Comparison of ENCODE assay signal across 8 cellular contexts in the genomic region with DNA sequence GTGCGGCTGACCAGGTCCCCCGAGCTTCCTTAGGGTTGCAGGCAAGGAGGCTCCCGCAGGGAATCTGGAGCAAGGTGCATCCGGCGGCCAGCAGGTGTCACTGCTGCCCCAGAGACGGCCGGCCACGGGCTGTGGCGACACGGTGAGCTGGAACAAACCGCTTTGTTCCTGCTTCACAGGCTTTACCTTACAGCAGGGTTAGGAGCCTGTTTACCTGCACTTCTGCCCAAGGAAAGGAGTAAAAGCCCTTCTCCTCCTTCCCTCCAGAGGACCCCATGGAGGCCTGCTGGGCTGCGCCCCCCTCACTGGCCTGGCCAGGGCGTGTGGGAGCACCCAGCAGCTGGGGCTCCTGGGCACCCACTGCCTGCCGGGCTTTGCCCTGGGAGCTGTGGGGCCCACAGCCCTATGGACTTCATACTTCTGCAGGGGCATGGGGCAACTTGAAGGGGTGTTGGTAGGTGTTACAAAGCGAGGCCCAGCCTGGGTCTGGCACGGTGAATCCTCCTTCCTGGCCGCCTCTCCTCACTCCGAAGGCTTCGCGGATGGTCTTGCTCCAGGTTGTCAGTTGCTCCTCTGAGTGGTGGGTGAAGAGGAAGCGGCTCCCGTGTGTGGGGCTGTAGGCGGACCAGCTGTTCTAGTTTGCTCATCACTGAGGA.
DNase-seq lines count a peak whose midpoint lies in the region; ATAC-seq and TF ChIP-seq lines count a peak whose summit lies in the region.

No MANE protein-coding gene starts in this region.

- ATAC-seq in GM18867 (IDR thresholded peaks at IDR 0.05; ENCODE audit: unreplicated experiment), result peak; percentile 81
- ATAC-seq in HG03432 (IDR thresholded peaks at IDR 0.05; ENCODE audit: unreplicated experiment), result peak; percentile 87
- peak; percentile 75 for ATAC-seq in memory B cell (ENCODE audit: low read depth)

- H3K4me1 Mint-ChIP-seq in memory B cell, result peaks cover under 1% of the 10 kb centered on the region

- peaks cover 6% of the 10 kb centered on the region for H3K27me3 Mint-ChIP-seq in memory B cell

- peaks cover 26% of the 10 kb centered on the region for H3K27me3 ChIP-seq in AG04450 (ENCODE audit: control insufficient read depth, insufficient read depth, low read length)

- POLR2A ChIA-PET in AG04450 (lab: Yijun Ruan, JAX), result interaction anchor here (1.1 kb wide), 1 partner anchor 902 kb away, joined by 5 read pairs; the partner anchor contains the start of gene SUPT3H

- TF ChIP-seq CTCF in AG04450 (IDR thresholded peaks at IDR 0.05; ENCODE audit: low read depth, low read length), result peak; percentile 96

- no peaks in the 10 kb centered on the region for H3K9me3 Mint-ChIP-seq in memory B cell

- DNase-seq in AG04450 (ENCODE audit: low read depth, low spot score) (no peak), NCI-H526 (lab: John Stamatoyannopoulos, UW) (peak; percentile 78 to 91), ecto neural progenitor cell (ENCODE audit: low spot score) (peak; percentile 92), memory B cell (ENCODE audit: low spot score in 2 of 2) (peak; percentile 47 to 54)
- peak; percentile 56 to 65 for DNase-seq in activated CD4-positive, alpha-beta T cell treated with anti-CD3 and anti-CD28 coated beads, Interleukin-2, amount 50 U/mL, for 24 hours (ENCODE audit: low read depth in 1 of 2, low spot score in 1 of 2)
- peak; percentile 42 for DNase-seq in stimulated activated CD8-positive, alpha-beta memory T cell treated with anti-CD3 and anti-CD28 coated beads, Interleukin-15, amount 100 ng/mL, for 24 hours (ENCODE audit: low read depth)

- no peak overlapping the region for H3K4me3 Mint-ChIP-seq in memory B cell

- no peaks in the 10 kb centered on the region for H3K9me3 ChIP-seq in AG04450 (ENCODE audit: control insufficient read depth, insufficient read depth, low read length)

- CTCF ChIA-PET in AG04450 (lab: Charles Lee), result interaction anchor here (0.5 to 3.6 kb wide), 120 partner anchors 10 to 1518 kb away, joined by 3 to 60 read pairs (median 4); partner anchors contain the start of genes RUNX2 and SUPT3H

- H3K4me3 ChIP-seq in AG04450 (ENCODE audit: low read depth, low read length), result no peak overlapping the region

- no peak overlapping the region for H3K27ac Mint-ChIP-seq in memory B cell

- no peaks in the 10 kb centered on the region for H3K36me3 Mint-ChIP-seq in memory B cell

- no peak overlapping the region for H3K27ac ChIP-seq in AG04450 (ENCODE audit: low read depth, low read length)
